ENCODE assay signal across 2 cellular contexts in the genomic region with DNA sequence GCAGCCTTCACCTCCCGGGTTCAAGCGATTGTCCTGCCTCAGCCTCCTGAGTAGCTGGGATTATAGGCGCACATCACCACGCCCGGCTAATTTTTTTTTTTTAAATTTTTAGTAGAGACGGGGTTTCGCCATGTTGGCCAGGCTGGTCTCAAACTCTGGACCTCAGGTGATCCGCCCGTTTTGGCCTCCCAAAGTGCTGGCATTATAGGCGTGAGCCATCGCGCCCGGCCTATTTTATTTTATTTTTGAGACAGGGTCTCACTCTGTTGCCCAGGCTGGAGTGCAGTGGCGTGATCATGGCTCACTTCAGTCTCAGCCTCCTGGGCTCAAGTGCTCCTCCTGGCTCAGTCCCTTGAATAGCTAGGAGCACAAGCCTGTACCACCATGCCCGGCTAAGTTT. TPM values are rescaled to one million over a fixed set of nuclear protein-coding genes. Genes with fewer than 3 reads are reported as not detected.
"Had no signal": no experiment of that assay in that cellular context is flagged by ENCODE, and none has a peak within 500 bp of the region (broad histone marks: within the 10 kb centered on the region; RNA-seq: fewer than 3 reads in every experiment).

No MANE protein-coding gene starts in this region.

RNA-seq across cellular contexts. Expression of a gene that starts 57.1 kb away (rescaled TPM):
- total RNA-seq: naive thymus-derived CD8-positive, alpha-beta T cell; natural killer cell treated with Interleukin-12 subunit alpha and Interleukin-12 subunit beta and Interleukin-15 and Interleukin-18, amount 100 ng/mL, for 72 hours had no signal
- polyA plus RNA-seq: naive thymus-derived CD8-positive, alpha-beta T cell had no signal
